24 cellular contexts compared by ENCODE assay signal in the genomic region with DNA sequence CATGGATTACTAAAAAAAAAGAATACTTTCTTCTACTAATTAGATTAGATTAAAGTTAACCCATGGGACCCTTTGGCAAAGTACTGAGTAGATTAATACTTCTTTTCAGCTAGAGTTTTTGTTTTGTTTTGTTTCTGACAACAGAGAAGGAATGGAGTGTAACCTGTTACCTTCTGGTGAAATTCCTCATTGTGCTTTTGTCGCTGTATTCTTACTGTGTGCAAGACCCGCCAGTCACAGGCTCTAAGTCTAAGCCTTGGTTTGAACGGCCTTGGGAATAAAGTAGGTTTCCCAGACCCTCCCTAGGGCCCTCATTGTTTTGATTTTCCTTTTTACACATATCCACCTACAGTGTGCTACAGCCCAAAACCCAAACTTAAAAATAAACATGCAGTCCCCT. TPM values are rescaled to one million over a fixed set of nuclear protein-coding genes. Genes with fewer than 3 reads are reported as not detected.
"Had no signal": no experiment of that assay in that cellular context is flagged by ENCODE, and none has a peak within 500 bp of the region (broad histone marks: within the 10 kb centered on the region; RNA-seq: fewer than 3 reads in every experiment).

No MANE protein-coding gene starts in this region.

- H3K27me3 ChIP-seq: ascending aorta, cardiac muscle cell, SJCRH30 had no signal

- H3K36me3 Mint-ChIP-seq: activated naive CD4-positive, alpha-beta T cell treated with anti-CD3 and anti-CD28 coated beads, Interleukin-2, amount 50 U/mL, for 24 hours; activated naive CD8-positive, alpha-beta T cell treated with anti-CD3 and anti-CD28 coated beads, Interleukin-2, amount 10 ng/mL, durations not matched to agents 7 days and 5 days had no signal

- H3K9me3 ChIP-seq: ascending aorta, SJCRH30 had no signal

- H3K4me2 ChIP-seq: KMS-11 had no signal

- H3K9ac ChIP-seq: KMS-11 had no signal

- H3K27ac Mint-ChIP-seq: activated CD4-positive, alpha-beta T cell treated with anti-CD3 and anti-CD28 coated beads, Interleukin-2, amount 10 ng/mL, durations not matched to agents 7 days and 5 days; activated CD8-positive, alpha-beta T cell treated with anti-CD3 and anti-CD28 coated beads, Interleukin-2, amount 10 ng/mL, durations not matched to agents 7 days and 5 days; activated naive CD4-positive, alpha-beta T cell treated with anti-CD3 and anti-CD28 coated beads, Interleukin-2, amount 50 U/mL, for 24 hours; activated naive CD8-positive, alpha-beta T cell treated with anti-CD3 and anti-CD28 coated beads, Interleukin-2, amount 10 ng/mL, durations not matched to agents 7 days and 5 days; activated T-cell treated with anti-CD3 and anti-CD28 coated beads, Interleukin-2, amount 50 U/mL, for 24 hours; activated T-helper 2 cell treated with anti-CD3 and anti-CD28 coated beads, Interferon-gamma antibody, Interleukin-2, Interleukin-4, amounts not matched to agents 10 μg/mL and 5 μg/mL and 100 μg/mL, durations not matched to agents 14 hours and 24 hours and 36 hours had no signal

- H3K36me3 ChIP-seq: ascending aorta, cardiac muscle cell, SJCRH30 had no signal

- DNase-seq: activated CD4-positive, alpha-beta T cell treated with anti-CD3 and anti-CD28 coated beads, Interleukin-2, amount 10 ng/mL, durations not matched to agents 7 days and 5 days; activated CD4-positive, alpha-beta T cell treated with anti-CD3 and anti-CD28 coated beads, Interleukin-2, amount 50 U/mL, for 48 hours; activated CD8-positive, alpha-beta T cell treated with anti-CD3 and anti-CD28 coated beads, Interleukin-2, amount 10 ng/mL, durations not matched to agents 7 days and 5 days; activated gamma-delta T cell; activated naive CD4-positive, alpha-beta T cell treated with Interleukin-2 at 50 U/mL for 16 hours; activated naive CD8-positive, alpha-beta T cell treated with anti-CD3 and anti-CD28 coated beads, Interleukin-2, amount 10 ng/mL, durations not matched to agents 7 days and 5 days; activated T-cell treated with anti-CD3 and anti-CD28 coated beads, Interleukin-2, amount 50 U/mL, for 24 hours; MM.1S; MV-4-11; NCI-H1092; NCI-H1436 treated with DMSO at 0.1 percent for 48 hours; NCI-H1694 treated with DMSO at 0.1 percent for 48 hours; NCI-H2081; NCI-H345; NCI-H524 treated with DMSO at 0.1 percent for 48 hours; T1000 had no signal

- H3K4me1 Mint-ChIP-seq: activated naive CD4-positive, alpha-beta T cell treated with anti-CD3 and anti-CD28 coated beads, Interleukin-2, amount 50 U/mL, for 24 hours had no signal

- H3K9me3 Mint-ChIP-seq: activated CD4-positive, alpha-beta T cell treated with anti-CD3 and anti-CD28 coated beads, Interleukin-2, amount 10 ng/mL, durations not matched to agents 7 days and 5 days; activated naive CD4-positive, alpha-beta T cell treated with anti-CD3 and anti-CD28 coated beads, Interleukin-2, amount 50 U/mL, for 24 hours; activated naive CD8-positive, alpha-beta T cell treated with anti-CD3 and anti-CD28 coated beads, Interleukin-2, amount 10 ng/mL, durations not matched to agents 7 days and 5 days; activated T-cell treated with anti-CD3 and anti-CD28 coated beads, Interleukin-2, amount 50 U/mL, for 24 hours; activated T-helper 2 cell treated with anti-CD3 and anti-CD28 coated beads, Interferon-gamma antibody, Interleukin-2, Interleukin-4, amounts not matched to agents 10 μg/mL and 5 μg/mL and 100 μg/mL, durations not matched to agents 14 hours and 24 hours and 36 hours had no signal

- ATAC-seq: activated CD8-positive, alpha-beta T cell treated with anti-CD3 and anti-CD28 coated beads, Interleukin-2, amount 10 ng/mL, durations not matched to agents 7 days and 5 days had no signal

- H3K27ac ChIP-seq: ascending aorta, cardiac muscle cell, KMS-11, SJCRH30, SK-N-MC had no signal

- H3K4me3 ChIP-seq: ascending aorta, cardiac muscle cell, SJCRH30, SK-N-MC had no signal

- H3K4me3 Mint-ChIP-seq: activated CD4-positive, alpha-beta T cell treated with anti-CD3 and anti-CD28 coated beads, Interleukin-2, amount 10 ng/mL, durations not matched to agents 7 days and 5 days; activated CD8-positive, alpha-beta T cell treated with anti-CD3 and anti-CD28 coated beads, Interleukin-2, amount 10 ng/mL, durations not matched to agents 7 days and 5 days; activated naive CD4-positive, alpha-beta T cell treated with anti-CD3 and anti-CD28 coated beads, Interleukin-2, amount 50 U/mL, for 24 hours; activated naive CD8-positive, alpha-beta T cell treated with anti-CD3 and anti-CD28 coated beads, Interleukin-2, amount 10 ng/mL, durations not matched to agents 7 days and 5 days; activated T-cell treated with anti-CD3 and anti-CD28 coated beads, Interleukin-2, amount 50 U/mL, for 24 hours had no signal

RNA-seq across cellular contexts. Expression of a gene that starts 22.1 kb away (rescaled TPM):
- total RNA-seq: activated CD8-positive, alpha-beta T cell treated with anti-CD3 and anti-CD28 coated beads, Interleukin-2, amount 10 ng/mL, durations not matched to agents 7 days and 5 days; activated naive CD8-positive, alpha-beta T cell treated with anti-CD3 and anti-CD28 coated beads, Interleukin-2, amount 10 ng/mL, durations not matched to agents 7 days and 5 days; T-helper 1 cell treated with Interleukin-12 subunit alpha and Interleukin-12 subunit beta and Interleukin-4 antibody, amounts not matched to agents 30 ng/mL and 1 ng/mL, for 36 hours had no signal
